Comparison of ENCODE assay signal across 35 cellular contexts in the genomic region with DNA sequence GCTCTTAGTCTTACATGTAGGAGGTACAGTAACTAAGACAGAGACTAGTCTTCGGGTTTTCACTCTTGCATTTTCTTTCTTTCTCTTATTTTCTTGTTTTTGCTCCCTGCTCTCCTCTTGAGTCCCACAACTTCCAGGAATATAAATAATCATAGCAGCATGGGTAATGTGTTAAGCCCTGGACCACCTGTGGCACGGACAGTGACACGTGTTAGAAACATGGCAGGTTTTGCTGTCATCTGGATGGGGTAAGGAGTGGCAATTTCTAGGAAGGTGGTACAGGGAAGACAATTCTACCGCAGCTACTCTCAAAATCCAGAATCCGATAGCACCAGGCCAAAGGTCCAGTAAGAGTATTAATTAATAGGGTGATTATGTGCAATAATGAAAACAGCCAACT.
"Had no signal": no experiment of that assay in that cellular context is flagged by ENCODE, and none has a peak within 500 bp of the region (broad histone marks: within the 10 kb centered on the region; RNA-seq: fewer than 3 reads in every experiment).

No MANE protein-coding gene starts in this region.

- H3K27ac ChIP-seq: KMS-11 had no signal

- DNase-seq: Karpas-422, Kasumi-1, KG1, MG63, MM.1S, MV-4-11, NCI-H1048, NCI-H1092, NCI-H1092 treated with DMSO at 0.1 percent for 48 hours, NCI-H1105, NCI-H1105 treated with DMSO at 0.1 percent for 48 hours, NCI-H1417, NCI-H1417 treated with DMSO at 0.1 percent for 48 hours, NCI-H1436, NCI-H1436 treated with DMSO at 0.1 percent for 48 hours, NCI-H146, NCI-H1694, NCI-H1694 treated with DMSO at 0.1 percent for 48 hours, NCI-H187, NCI-H187 treated with DMSO at 0.1 percent for 48 hours, NCI-H1930, NCI-H2029, NCI-H2029 treated with DMSO at 0.1 percent for 48 hours, NCI-H2081, NCI-H2081 treated with DMSO at 0.1 percent for 48 hours, NCI-H2107, NCI-H2171, NCI-H2171 treated with DMSO at 0.1 percent for 48 hours, NCI-H2227 treated with DMSO at 0.1 percent for 48 hours, NCI-H226, NCI-H345, NCI-H446, NCI-H446 treated with DMSO at 0.1 percent for 48 hours, NCI-H510A had no signal

- H3K27me3 ChIP-seq: MG63 had no signal

- H3K9ac ChIP-seq: KMS-11 had no signal

- H3K4me2 ChIP-seq: KMS-11 had no signal

- H3K4me3 ChIP-seq: MG63 had no signal

- H3K36me3 ChIP-seq: MG63 had no signal

- H3K9me3 ChIP-seq: MG63 had no signal
